Comparison of ENCODE assay signal across 9 cellular contexts in the genomic region with DNA sequence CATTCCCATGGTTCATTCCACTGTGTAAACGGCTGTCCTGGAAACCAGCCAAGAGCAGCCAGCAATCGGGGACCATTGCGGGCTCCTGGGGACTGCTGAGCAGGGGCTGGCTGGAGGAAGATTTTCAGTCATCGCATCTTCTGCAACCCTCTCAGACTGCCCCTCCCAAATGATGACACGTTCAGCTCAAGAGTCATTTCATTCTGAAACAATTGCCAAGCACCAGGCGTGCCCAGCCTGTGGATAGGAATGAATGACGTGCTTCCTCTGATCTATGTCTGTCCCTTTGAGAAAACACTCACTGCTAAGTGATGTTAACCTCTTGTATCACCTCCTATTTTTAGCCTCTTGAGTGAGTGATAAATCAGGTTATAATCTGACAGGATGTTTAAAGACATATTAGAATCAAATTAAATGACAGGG.
DNase-seq lines count a peak whose midpoint lies in the region; ATAC-seq and TF ChIP-seq lines count a peak whose summit lies in the region.
"Had no signal": no experiment of that assay in that cellular context is flagged by ENCODE, and none has a peak within 500 bp of the region (broad histone marks: within the 10 kb centered on the region; RNA-seq: fewer than 3 reads in every experiment).

No MANE protein-coding gene starts in this region.

- no peaks in the 10 kb centered on the region for H3K4me1 ChIP-seq in ascending aorta
- peaks cover 4 to 5% of the 10 kb centered on the region in 2 donors for H3K4me1 ChIP-seq in lung (ENCODE audit: control insufficient read depth in 2 of 2, insufficient read depth in 2 of 2, low read length in 2 of 2)

- H3K27ac ChIP-seq in ascending aorta: no peak overlapping the region
- H3K27ac ChIP-seq in lung (ENCODE audit: low read depth in 1 of 2, low read length in 1 of 2): peak overlapping the region; percentile 22 to 86
- H3K27ac ChIP-seq: VCaP had no signal

- H3K27me3 ChIP-seq in ascending aorta (no peaks in the 10 kb centered on the region), lung (ENCODE audit: control insufficient read depth, insufficient read depth) (no peaks in the 10 kb centered on the region)

- TF ChIP-seq CTCF in ascending aorta (IDR thresholded peaks at IDR 0.05): no peak
- no peak for TF ChIP-seq CTCF in lung (IDR thresholded peaks at IDR 0.05; ENCODE audit: control extremely low read depth, extremely low read depth)

- H3K4me3 ChIP-seq in ascending aorta (no peak overlapping the region), lung (no peak overlapping the region)

- 19 to 46% methylated on average over 7 of the region's 7 CpGs for WGBS in lung, 2 donors

- intact Hi-C loops in ascending aorta (cut with DNase I): no loop called here

- H3K36me3 ChIP-seq in ascending aorta (no peaks in the 10 kb centered on the region), lung (ENCODE audit: control insufficient read depth in 2 of 2, insufficient read depth in 2 of 2, low read length in 2 of 2) (no peaks in the 10 kb centered on the region)

- no peaks in the 10 kb centered on the region for H3K9me3 ChIP-seq in ascending aorta
- peaks cover 0 to 4% of the 10 kb centered on the region in 2 donors for H3K9me3 ChIP-seq in lung (ENCODE audit: control insufficient read depth in 2 of 2, insufficient read depth in 1 of 2, low read length in 1 of 2)

- ATAC-seq in lung (ENCODE audit: insufficient read depth, low FRiP score) (peak; percentile 56), HG03280 (IDR thresholded peaks at IDR 0.05; ENCODE audit: unreplicated experiment) (no peak), HG02678 (IDR thresholded peaks at IDR 0.05; ENCODE audit: unreplicated experiment) (no peak)

- peak; percentile 22 for DNase-seq in NK-92 treated with Interleukin-12 subunit alpha and Interleukin-12 subunit beta, amount 100 ng/mL, for 24 hours (lab: John Stamatoyannopoulos, UW)
- DNase-seq in NK-92 (lab: John Stamatoyannopoulos, UW; ENCODE audit: unreplicated experiment) (no peak), SHP77 (lab: John Stamatoyannopoulos, UW) (peak; percentile 12 to 40), ascending aorta (ENCODE audit: low spot score in 2 of 2) (peak; percentile 14 to 76), lung (ENCODE audit: low spot score) (peak; percentile 29), stromal cell of bone marrow (ENCODE audit: low read depth) (peak; percentile 97)

Comparison
In these comparisons a context has a peak if more than half of its experiments do, and no peak if none do; other contexts are left out.
1. H3K27ac ChIP-seq: peak in lung (2 of 2); none in ascending aorta (0 of 2).